ENCODE assay signal across 25 cellular contexts in the genomic region with DNA sequence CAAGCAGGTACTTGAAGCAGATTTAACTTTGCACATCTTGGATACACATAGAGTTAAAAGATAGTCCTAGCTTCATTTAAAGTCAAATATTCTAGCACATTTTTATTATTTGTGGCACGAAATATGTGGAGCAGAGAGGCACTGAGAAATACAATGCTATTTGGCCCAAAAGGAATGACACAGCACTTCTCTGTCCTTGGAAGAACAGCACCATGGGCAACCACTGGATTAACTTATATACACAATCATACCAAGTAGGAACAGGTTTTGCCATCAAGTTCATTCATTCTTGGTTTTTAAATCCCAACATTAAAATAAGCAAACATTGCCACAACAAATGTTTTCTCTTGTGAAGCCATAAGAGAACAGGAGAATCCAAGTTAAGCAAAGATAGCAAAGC. TPM values are rescaled to one million over a fixed set of nuclear protein-coding genes. Genes with fewer than 3 reads are reported as not detected.
"Had no signal": no experiment of that assay in that cellular context is flagged by ENCODE, and none has a peak within 500 bp of the region (broad histone marks: within the 10 kb centered on the region; RNA-seq: fewer than 3 reads in every experiment).

No MANE protein-coding gene starts in this region.

- H3K27me3 ChIP-seq: gastrocnemius medialis, testis had no signal

- ATAC-seq: activated CD4-positive, alpha-beta T cell treated with anti-CD3 and anti-CD28 coated beads for 36 hours; gastrocnemius medialis; mucosa of descending colon; naive thymus-derived CD8-positive, alpha-beta T cell; sciatic nerve; SK-N-SH treated with all-trans-retinoic acid at 6 μM for 48 hours; stimulated activated memory B cell treated with anti-CD40 and anti-IgM and Interleukin-4, amounts not matched to agents 10 μg/mL and 1 μg/mL and 100 μg/mL, for 72 hours; T-cell; WTC11 had no signal

- H3K4me1 ChIP-seq: gastrocnemius medialis, left ventricle myocardium inferior, testis had no signal

- DNase-seq: activated CD4-positive, alpha-beta T cell treated with anti-CD3 and anti-CD28 coated beads for 36 hours; activated CD4-positive, alpha-beta T cell treated with anti-CD3 and anti-CD28 coated beads, Interleukin-2, amount 50 U/mL, for 48 hours; activated naive CD8-positive, alpha-beta T cell treated with anti-CD3 and anti-CD28 coated beads, Interleukin-2, amount 10 ng/mL, durations not matched to agents 7 days and 5 days; activated T-cell treated with anti-CD3 and anti-CD28 coated beads for 4 hours; aorta; cerebellar nuclear complex; cortex of kidney; effector CD8-positive, alpha-beta T cell; gastrocnemius medialis; head of caudate nucleus; kidney glomerular epithelial cell; left ventricle myocardium inferior; mucosa of descending colon; naive thymus-derived CD8-positive, alpha-beta T cell; stimulated activated CD4-positive, alpha-beta T cell treated with anti-CD3 and anti-CD28 coated beads, Interleukin-4, amount 100 ng/mL, for 4 hours; T-cell; testis had no signal

- H3K4me3 ChIP-seq: gastrocnemius medialis, left ventricle myocardium inferior, mucosa of descending colon, testis had no signal

- H3K9me3 ChIP-seq: gastrocnemius medialis, left ventricle myocardium inferior, mucosa of descending colon, testis had no signal

- H3K27ac ChIP-seq: gastrocnemius medialis, left ventricle myocardium inferior, testis had no signal

- H3K36me3 ChIP-seq: gastrocnemius medialis, left ventricle myocardium inferior had no signal

RNA-seq across cellular contexts. Expression of a gene that starts 0.9 kb away (rescaled TPM):
- total RNA-seq: activated CD4-positive, alpha-beta T cell treated with anti-CD3 and anti-CD28 coated beads for 36 hours; activated naive CD8-positive, alpha-beta T cell treated with anti-CD3 and anti-CD28 coated beads, Interleukin-2, amount 10 ng/mL, durations not matched to agents 7 days and 5 days; activated T-helper 1 cell treated with anti-CD3 and anti-CD28 coated beads, Interleukin-12 subunit alpha, Interleukin-12 subunit beta, Interleukin-2, Interleukin-4 antibody, amounts not matched to agents 30 ng/mL and 10 ng/mL and 1 ng/mL, durations not matched to agents 14 hours and 24 hours and 36 hours; mucosa of descending colon; naive thymus-derived CD8-positive, alpha-beta T cell; osteocyte; pulmonary artery endothelial cell; sciatic nerve; T-cell; WTC11 had no signal
- polyA plus RNA-seq: aorta; naive thymus-derived CD8-positive, alpha-beta T cell had no signal

RNA-seq across cellular contexts. Expression of a gene that starts 35.6 kb away (rescaled TPM):
- total RNA-seq: activated CD4-positive, alpha-beta T cell treated with anti-CD3 and anti-CD28 coated beads for 36 hours; activated naive CD8-positive, alpha-beta T cell treated with anti-CD3 and anti-CD28 coated beads, Interleukin-2, amount 10 ng/mL, durations not matched to agents 7 days and 5 days; activated T-helper 1 cell treated with anti-CD3 and anti-CD28 coated beads, Interleukin-12 subunit alpha, Interleukin-12 subunit beta, Interleukin-2, Interleukin-4 antibody, amounts not matched to agents 30 ng/mL and 10 ng/mL and 1 ng/mL, durations not matched to agents 14 hours and 24 hours and 36 hours; aorta; fibroblast of lung; gastrocnemius medialis; left ventricle myocardium inferior; mucosa of descending colon; naive thymus-derived CD8-positive, alpha-beta T cell; osteocyte; pulmonary artery endothelial cell; sciatic nerve; T-cell; WTC11 had no signal
- polyA plus RNA-seq: aorta; fibroblast of lung; naive thymus-derived CD8-positive, alpha-beta T cell had no signal

RNA-seq across cellular contexts. Expression of a gene that starts 38.7 kb away (rescaled TPM):
- total RNA-seq: activated CD4-positive, alpha-beta T cell treated with anti-CD3 and anti-CD28 coated beads for 36 hours; activated T-helper 1 cell treated with anti-CD3 and anti-CD28 coated beads, Interleukin-12 subunit alpha, Interleukin-12 subunit beta, Interleukin-2, Interleukin-4 antibody, amounts not matched to agents 30 ng/mL and 10 ng/mL and 1 ng/mL, durations not matched to agents 14 hours and 24 hours and 36 hours; osteocyte; pulmonary artery endothelial cell had no signal
